ENCODE assay signal across 26 cellular contexts in the genomic region with DNA sequence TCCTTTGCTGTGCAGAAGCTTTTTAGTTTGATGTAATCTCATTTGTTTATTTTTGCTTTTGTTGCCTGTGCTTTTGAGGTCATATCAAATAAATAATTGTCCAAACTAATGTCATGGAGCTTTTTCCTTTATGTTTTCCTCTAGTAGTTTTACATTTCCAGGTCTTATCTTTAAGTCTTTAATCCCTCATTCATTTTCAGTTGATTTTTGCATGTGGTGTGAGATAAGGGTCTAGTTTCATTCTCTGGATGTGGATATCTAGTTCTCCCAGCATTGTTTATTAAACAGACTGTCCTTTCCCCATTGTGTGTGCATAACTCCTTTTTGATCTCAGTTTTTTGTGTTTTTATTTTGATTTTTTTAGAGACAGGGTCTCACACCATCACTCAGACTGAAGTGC.
DNase-seq lines count a peak whose midpoint lies in the region; ATAC-seq, FAIRE-seq and TF ChIP-seq lines count a peak whose summit lies in the region.
"Had no signal": no experiment of that assay in that cellular context is flagged by ENCODE, and none has a peak within 500 bp of the region (broad histone marks: within the 10 kb centered on the region; RNA-seq: fewer than 3 reads in every experiment).

No MANE protein-coding gene starts in this region.

- H3K9me3 ChIP-seq in K562 (replicated peaks; ENCODE audit: control insufficient read depth, insufficient read depth, low read depth, low read length) (no peaks in the 10 kb centered on the region), A673 (ENCODE audit: low read depth, low read length, poor library complexity, severe bottlenecking) (no peaks in the 10 kb centered on the region), ovary (no peaks in the 10 kb centered on the region)
- H3K9me3 ChIP-seq: A549, BE2C, BLaER1 had no signal

- no peak overlapping the region for H3K4me3 Mint-ChIP-seq in stimulated activated naive CD8-positive, alpha-beta T cell treated with anti-CD3 and anti-CD28 coated beads, Interleukin-15, Interleukin-2, amounts not matched to agents 100 ng/mL and 50 ng/mL, for 24 hours
- H3K4me3 Mint-ChIP-seq in stimulated activated naive CD8-positive, alpha-beta T cell treated with anti-CD3 and anti-CD28 coated beads, Interleukin-15, amount 100 ng/mL, for 72 hours = no peak overlapping the region
- H3K4me3 Mint-ChIP-seq: CD14-positive monocyte; CD4-positive, alpha-beta memory T cell; CD4-positive, CD25-positive, alpha-beta regulatory T cell; CD8-positive, alpha-beta memory T cell had no signal

- no peaks in the 10 kb centered on the region for H3K9me3 Mint-ChIP-seq in stimulated activated naive CD8-positive, alpha-beta T cell treated with anti-CD3 and anti-CD28 coated beads, Interleukin-15, Interleukin-2, amounts not matched to agents 100 ng/mL and 50 ng/mL, for 24 hours
- no peaks in the 10 kb centered on the region for H3K9me3 Mint-ChIP-seq in stimulated activated naive CD8-positive, alpha-beta T cell treated with anti-CD3 and anti-CD28 coated beads, Interleukin-15, amount 100 ng/mL, for 72 hours
- H3K9me3 Mint-ChIP-seq: CD4-positive, alpha-beta memory T cell; CD4-positive, CD25-positive, alpha-beta regulatory T cell; CD8-positive, alpha-beta memory T cell had no signal

- no peak for TF ChIP-seq RAD21 in K562 (CRISPR knock-in tag; conservative IDR thresholded peaks at IDR 0.05 in 1 of 2, IDR thresholded peaks at IDR 0.05 in 1 of 2)

- no peaks in the 10 kb centered on the region for H3K27me3 ChIP-seq in K562 (ENCODE audit: control insufficient read depth in 2 of 2, insufficient read depth in 2 of 2, low read length in 2 of 2)
- peaks cover 15% of the 10 kb centered on the region for H3K27me3 ChIP-seq in A673 (replicated peaks; ENCODE audit: insufficient read depth, low read depth, low read length, poor library complexity)
- H3K27me3 ChIP-seq in ovary = no peaks in the 10 kb centered on the region
- H3K27me3 ChIP-seq: BE2C had no signal

- no peak for TF ChIP-seq CTCF in K562 (IDR thresholded peaks at IDR 0.05 in 2 of 3, conservative IDR thresholded peaks at IDR 0.05 in 1 of 3; ENCODE audit: insufficient read depth in 2 of 3, low read depth in 1 of 3, low read length in 3 of 3)
- TF ChIP-seq CTCF in A673 (conservative IDR thresholded peaks at IDR 0.05; ENCODE audit: low read depth, low read length) = no peak
- no peak for TF ChIP-seq CTCF in ovary (IDR thresholded peaks at IDR 0.05)

- peak overlapping the region; percentile 36 for H3K27ac Mint-ChIP-seq in stimulated activated naive CD8-positive, alpha-beta T cell treated with anti-CD3 and anti-CD28 coated beads, Interleukin-15, Interleukin-2, amounts not matched to agents 100 ng/mL and 50 ng/mL, for 24 hours
- H3K27ac Mint-ChIP-seq in stimulated activated naive CD8-positive, alpha-beta T cell treated with anti-CD3 and anti-CD28 coated beads, Interleukin-15, amount 100 ng/mL, for 72 hours = no peak overlapping the region
- H3K27ac Mint-ChIP-seq: CD14-positive monocyte; CD4-positive, alpha-beta memory T cell; CD4-positive, CD25-positive, alpha-beta regulatory T cell; CD8-positive, alpha-beta memory T cell had no signal

- in situ Hi-C loops in K562 (cut with MboI) = loop anchor here (5.0 to 25.0 kb wide), 3 partner anchors 167 to 618 kb away; no protein-coding TSS in a partner anchor

- H3K4me2 ChIP-seq in K562 (ENCODE audit: insufficient read depth, low read length) = no peak overlapping the region
- H3K4me2 ChIP-seq: A549, BLaER1 had no signal

- CTCF ChIA-PET in K562 (lab: Yijun Ruan, JAX; ENCODE audit: low intra/inter-chr PET ratio) (no interaction called here), A673 (lab: Charles Lee) (interaction anchor here (0.7 kb wide), 1 partner anchor 724 kb away, joined by 6 read pairs; no protein-coding TSS in a partner anchor)

- H3K4me3 ChIP-seq in K562 = no peak overlapping the region
- H3K4me3 ChIP-seq in A673 (ENCODE audit: low read depth, low read length, poor library complexity, severe bottlenecking) = no peak overlapping the region
- H3K4me3 ChIP-seq in ovary = no peak overlapping the region
- H3K4me3 ChIP-seq: A549, BLaER1, GM12878 had no signal

- no peak for FAIRE-seq in K562 (lab: Jason Lieb, UNC)
- FAIRE-seq: A549, GM12892, GM18507 had no signal

- POLR2A ChIA-PET in K562 (lab: Yijun Ruan, JAX) (interaction anchor here (0.7 kb wide), 1 partner anchor 697 kb away, joined by 3 read pairs; no protein-coding TSS in a partner anchor), A673 (lab: Charles Lee; ENCODE audit: low non-redundant PET) (no interaction called here)

- TF ChIP-seq EP300 in K562 (IDR thresholded peaks at IDR 0.05; ENCODE audit: low read length) (peak; percentile 43), ovary (IDR thresholded peaks at IDR 0.05) (no peak)

- ATAC-seq in stimulated activated naive CD8-positive, alpha-beta T cell treated with anti-CD3 and anti-CD28 coated beads, Interleukin-15, amount 100 ng/mL, for 72 hours = no peak
- ATAC-seq in K562 = no peak
- ATAC-seq: A549, GM12878 had no signal

- H3K9me1 ChIP-seq in K562 (ENCODE audit: control insufficient read depth, insufficient read depth, low read length) = no peaks in the 10 kb centered on the region

- H3K27ac ChIP-seq in K562 (ENCODE audit: extremely low read depth, low read depth, low read length) (no peak overlapping the region), A673 (ENCODE audit: low read depth, low read length, poor library complexity, severe bottlenecking) (no peak overlapping the region), ovary (no peak overlapping the region)
- H3K27ac ChIP-seq: 22Rv1, A549, BLaER1 had no signal

- intact Hi-C loops in K562 (cut with micrococcal nuclease) = loop anchor here (5.0 kb wide), 5 partner anchors 143 to 773 kb away; a partner anchor contains a TSS
- intact Hi-C loops in A673 (cut with micrococcal nuclease; ENCODE audit: unreplicated experiment) = loop anchor here (5.0 to 10.0 kb wide), 3 partner anchors 228 to 768 kb away; no protein-coding TSS in a partner anchor
- intact Hi-C loops in ovary (cut with DNase I) = loop anchor here in 1 of 4 donors (5.0 kb wide), 1 partner anchor 167 kb away; no protein-coding TSS in a partner anchor

- no peaks in the 10 kb centered on the region for H3K36me3 ChIP-seq in K562 (ENCODE audit: control insufficient read depth, insufficient read depth, low read length)
- no peaks in the 10 kb centered on the region for H3K36me3 ChIP-seq in A673 (ENCODE audit: insufficient read depth, low read length, poor library complexity, severe bottlenecking)
- no peaks in the 10 kb centered on the region for H3K36me3 ChIP-seq in ovary
- H3K36me3 ChIP-seq: BE2C, BLaER1 had no signal

- H3K4me1 Mint-ChIP-seq in stimulated activated naive CD8-positive, alpha-beta T cell treated with anti-CD3 and anti-CD28 coated beads, Interleukin-15, Interleukin-2, amounts not matched to agents 100 ng/mL and 50 ng/mL, for 24 hours (ENCODE audit: low read depth) = no peaks in the 10 kb centered on the region
- H3K4me1 Mint-ChIP-seq in stimulated activated naive CD8-positive, alpha-beta T cell treated with anti-CD3 and anti-CD28 coated beads, Interleukin-15, amount 100 ng/mL, for 72 hours = peaks cover 5% of the 10 kb centered on the region

- no peaks in the 10 kb centered on the region for H3K27me3 Mint-ChIP-seq in stimulated activated naive CD8-positive, alpha-beta T cell treated with anti-CD3 and anti-CD28 coated beads, Interleukin-15, Interleukin-2, amounts not matched to agents 100 ng/mL and 50 ng/mL, for 24 hours
- H3K27me3 Mint-ChIP-seq in stimulated activated naive CD8-positive, alpha-beta T cell treated with anti-CD3 and anti-CD28 coated beads, Interleukin-15, amount 100 ng/mL, for 72 hours = no peaks in the 10 kb centered on the region
- H3K27me3 Mint-ChIP-seq: CD4-positive, alpha-beta memory T cell; CD8-positive, alpha-beta memory T cell had no signal

- TF ChIP-seq POLR2A in K562 (conservative IDR thresholded peaks at IDR 0.05) (no peak), ovary (IDR thresholded peaks at IDR 0.05) (no peak)

- H4K20me1 ChIP-seq in K562 (replicated peaks; ENCODE audit: control insufficient read depth, insufficient read depth, low read length) = no peaks in the 10 kb centered on the region

- no TSS peak for BruUV-seq in K562 (replicated peaks; lab: Mats Ljungman, UMichigan)
- BruUV-seq in A673 (replicated peaks; lab: Mats Ljungman, UMichigan) = no TSS peak

- H3K36me3 Mint-ChIP-seq in stimulated activated naive CD8-positive, alpha-beta T cell treated with anti-CD3 and anti-CD28 coated beads, Interleukin-15, Interleukin-2, amounts not matched to agents 100 ng/mL and 50 ng/mL, for 24 hours (ENCODE audit: low read depth) = no peaks in the 10 kb centered on the region
- H3K36me3 Mint-ChIP-seq: CD14-positive monocyte; CD4-positive, alpha-beta memory T cell; CD4-positive, CD25-positive, alpha-beta regulatory T cell; CD8-positive, alpha-beta memory T cell had no signal

- DNase-seq in stimulated activated naive CD8-positive, alpha-beta T cell treated with anti-CD3 and anti-CD28 coated beads, Interleukin-15, amount 100 ng/mL, for 72 hours = no peak
- DNase-seq in K562 (ENCODE audit: extremely low read depth in 1 of 4, low spot score in 3 of 4) (no peak), A673 (ENCODE audit: low spot score) (no peak), ovary (no peak)
- DNase-seq: ACHN; BE2C; C1 segment of cervical spinal cord; CD4-positive, alpha-beta memory T cell; CD4-positive, CD25-positive, alpha-beta regulatory T cell; CD8-positive, alpha-beta memory T cell; COR-L47; DMS 273 treated with DMSO at 0.1 percent for 48 hours; DMS153; DMS53; DMS79; DND-41; EL; GDM1 had no signal

- no peak overlapping the region for H3K9ac ChIP-seq in K562 (ENCODE audit: insufficient read depth in 1 of 2, low read depth in 2 of 2, low read length in 2 of 2)
- H3K9ac ChIP-seq: BLaER1 had no signal

- H3K4me1 ChIP-seq in K562 (replicated peaks in 1 of 2; ENCODE audit: control insufficient read depth in 2 of 2, insufficient read depth in 2 of 2, low read length in 2 of 2) = peaks cover 5 to 19% of the 10 kb centered on the region in 2 experiments; a peak in 4 of 5 replicates
- H3K4me1 ChIP-seq in A673 (ENCODE audit: insufficient read depth, low read length, poor library complexity, severe bottlenecking) = no peaks in the 10 kb centered on the region
- no peaks in the 10 kb centered on the region for H3K4me1 ChIP-seq in ovary (ENCODE audit: insufficient read depth)
- H3K4me1 ChIP-seq: A549, BE2C, BLaER1 had no signal

- H3K79me2 ChIP-seq in K562 (ENCODE audit: control insufficient read depth, insufficient read depth, low read length) = no peaks in the 10 kb centered on the region

- 0 out of 2 replicates have a peak overlapping the region, but pooled peaks have one; percentile 37 for H2AFZ ChIP-seq in K562 (ENCODE audit: low read depth, low read length)

TF ChIP-seq in K562, 482 proteins besides CTCF, POLR2A, EP300 and RAD21 (continues in another document):
- TF ChIP-seq ZNF282 (CRISPR knock-in tag; IDR thresholded peaks at IDR 0.05) (no peak), YBX1 (IDR thresholded peaks at IDR 0.05) (no peak), TAL1 (IDR thresholded peaks at IDR 0.05) (peak; percentile 65)
